Comparison of ENCODE assay signal across 1 cellular context in the genomic region with DNA sequence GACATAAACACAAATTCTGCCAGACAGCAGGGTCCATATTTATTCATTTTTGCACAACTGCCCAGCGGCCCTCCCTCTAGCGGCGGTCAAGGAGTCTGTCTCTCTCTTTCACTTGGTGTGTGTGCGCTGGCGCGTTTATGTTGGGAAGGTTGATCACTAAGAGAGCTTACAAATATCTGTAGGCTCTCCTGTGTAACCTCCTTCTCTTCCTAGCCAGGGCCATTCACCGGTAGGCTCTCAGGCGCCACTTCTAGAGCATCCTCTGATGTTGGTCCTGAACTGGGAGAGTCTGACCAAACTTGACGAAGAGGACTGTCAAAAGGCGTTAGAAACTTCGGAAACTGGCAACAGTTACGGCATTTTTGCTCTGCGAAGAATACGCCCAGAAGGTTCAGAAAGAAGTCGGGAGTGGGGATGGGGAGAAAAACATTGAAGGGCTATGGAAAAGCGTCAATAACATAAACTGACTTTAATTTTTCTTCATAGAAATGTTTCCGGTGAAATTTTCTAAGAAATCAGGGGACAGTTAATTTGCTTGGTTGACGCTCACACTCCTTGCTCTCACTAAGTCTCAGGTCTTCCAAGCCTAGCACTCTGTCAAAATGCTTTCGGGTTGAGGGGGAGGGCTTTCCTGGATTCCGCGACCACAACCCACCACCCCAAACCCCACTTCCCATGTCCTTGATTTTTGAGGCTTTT.
TF ChIP-seq lines count a peak whose summit lies in the region.

No MANE protein-coding gene starts in this region.

TF ChIP-seq in H1, 55 proteins besides CTCF, POLR2A, EP300 and RAD21 (continued from another document):
- no peak for TF ChIP-seq NANOG (IDR thresholded peaks at IDR 0.05; ENCODE audit: insufficient read depth, low read depth, low read length, poor library complexity, severe bottlenecking)
- TF ChIP-seq SIRT6 (IDR thresholded peaks at IDR 0.05; ENCODE audit: low read length): no peak
- no peak for TF ChIP-seq KDM1A (IDR thresholded peaks at IDR 0.05; ENCODE audit: borderline replicate concordance, low read length)
- no peak for TF ChIP-seq RNF2 (IDR thresholded peaks at IDR 0.05; ENCODE audit: borderline replicate concordance, low read depth, low read length, missing control alignments, poor library complexity, severe bottlenecking)
- 0 out of 4 replicates have a peak, but pooled peaks of 1 of the 2 experiments have one; percentile 18 for TF ChIP-seq HDAC2 (IDR thresholded peaks at IDR 0.05; ENCODE audit: borderline replicate concordance in 1 of 2, low read depth in 2 of 2, low read length in 2 of 2)
TF ChIP-seq in H1: peak in this region for 2.
